ENCODE assay signal across 25 cellular contexts in the genomic region with DNA sequence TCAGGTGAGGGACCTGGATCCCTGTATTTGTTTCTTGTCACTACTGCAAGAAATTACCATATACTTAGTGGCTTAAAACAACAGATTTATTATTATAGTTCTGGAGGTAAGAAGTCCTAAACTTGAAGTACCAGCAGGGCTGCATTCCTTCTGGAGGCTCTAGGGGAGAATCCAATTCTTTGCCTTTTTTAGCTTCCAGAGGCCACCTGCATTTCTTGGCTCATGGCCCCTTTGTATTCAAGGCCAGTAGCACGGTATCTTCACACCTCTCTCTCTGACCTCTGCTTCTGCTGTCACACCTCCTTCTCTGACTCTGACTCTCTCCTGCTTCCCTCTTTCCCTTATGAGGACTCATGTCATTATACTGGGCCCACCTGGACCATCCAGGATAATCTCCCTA. TPM values are rescaled to one million over a fixed set of nuclear protein-coding genes. Genes with fewer than 3 reads are reported as not detected.
"Had no signal": no experiment of that assay in that cellular context is flagged by ENCODE, and none has a peak within 500 bp of the region (broad histone marks: within the 10 kb centered on the region; RNA-seq: fewer than 3 reads in every experiment).

No MANE protein-coding gene starts in this region.

- H3K36me3 Mint-ChIP-seq: naive B cell; stimulated activated effector memory CD8-positive, alpha-beta T cell treated with anti-CD3 and anti-CD28 coated beads, Interleukin-12 subunit alpha, Interleukin-12 subunit beta, amount 100 ng/mL, for 72 hours had no signal

- H3K9me3 Mint-ChIP-seq: naive B cell; nephron; stimulated activated effector memory CD8-positive, alpha-beta T cell treated with anti-CD3 and anti-CD28 coated beads, Interleukin-12 subunit alpha, Interleukin-12 subunit beta, amount 100 ng/mL, for 72 hours had no signal

- H3K4me3 Mint-ChIP-seq: stimulated activated effector memory CD8-positive, alpha-beta T cell treated with anti-CD3 and anti-CD28 coated beads, Interleukin-12 subunit alpha, Interleukin-12 subunit beta, amount 100 ng/mL, for 72 hours had no signal

- H3K4me1 ChIP-seq: vagina had no signal

- H3K27me3 ChIP-seq: pancreas, right lobe of liver, thyroid gland, vagina had no signal

- H3K27ac ChIP-seq: esophagus squamous epithelium, gastroesophageal sphincter, left ventricle myocardium inferior, lower lobe of right lung, pancreas, psoas muscle, right lobe of liver, upper lobe of right lung, vagina had no signal

- ATAC-seq: gastroesophageal sphincter; left cardiac atrium; lower lobe of right lung; pancreas; psoas muscle; right lobe of liver; stimulated activated effector memory CD8-positive, alpha-beta T cell treated with anti-CD3 and anti-CD28 coated beads, Interleukin-12 subunit alpha, Interleukin-12 subunit beta, amount 100 ng/mL, for 72 hours; stimulated activated naive CD8-positive, alpha-beta T cell treated with anti-CD3 and anti-CD28 coated beads, Interleukin-15, Interleukin-2, amounts not matched to agents 100 U/mL and 50 U/mL, for 24 hours; upper lobe of right lung had no signal

- H3K27ac Mint-ChIP-seq: naive B cell; nephron; stimulated activated effector memory CD8-positive, alpha-beta T cell treated with anti-CD3 and anti-CD28 coated beads, Interleukin-12 subunit alpha, Interleukin-12 subunit beta, amount 100 ng/mL, for 72 hours had no signal

- H3K9me3 ChIP-seq: esophagus squamous epithelium, gastroesophageal sphincter, left ventricle myocardium inferior, lower lobe of right lung, pancreas, psoas muscle, right lobe of liver, suprapubic skin, thyroid gland, upper lobe of right lung, vagina had no signal

- H3K4me3 ChIP-seq: esophagus squamous epithelium, gastroesophageal sphincter, left ventricle myocardium inferior, lower lobe of right lung, pancreas, psoas muscle, right lobe of liver, suprapubic skin, thyroid gland, upper lobe of right lung, vagina had no signal

- FAIRE-seq: kidney, pancreas had no signal

- H3K4me1 Mint-ChIP-seq: nephron had no signal

- H3K36me3 ChIP-seq: esophagus squamous epithelium, gastroesophageal sphincter, left ventricle myocardium inferior, lower lobe of right lung, pancreas, right lobe of liver, suprapubic skin, thyroid gland, upper lobe of right lung, vagina had no signal

- DNase-seq: effector memory CD4-positive, alpha-beta T cell; esophagus squamous epithelium; foreskin fibroblast; kidney; left cardiac atrium; left ventricle myocardium inferior; lower lobe of right lung; mesenchymal stem cell; naive B cell; occipital lobe; pancreas; psoas muscle; retina; right lobe of liver; stimulated activated CD4-positive, alpha-beta T cell treated with anti-CD3 and anti-CD28 coated beads, Interleukin-4, amount 100 ng/mL, for 1 hour; stimulated activated CD8-positive, alpha-beta memory T cell treated with anti-CD3 and anti-CD28 coated beads, Interleukin-4, amount 100 ng/mL, for 48 hours; stimulated activated naive CD8-positive, alpha-beta T cell treated with anti-CD3 and anti-CD28 coated beads, Interleukin-15, Interleukin-2, amounts not matched to agents 100 U/mL and 50 U/mL, for 24 hours; upper lobe of right lung had no signal

RNA-seq across cellular contexts. Expression of a gene that starts 9.6 kb away (rescaled TPM):
- total RNA-seq: epithelial cell of proximal tubule, kidney, left cardiac atrium, left ventricle myocardium inferior, lower lobe of right lung, pancreas, psoas muscle, right lobe of liver, thyroid gland, upper lobe of right lung had no signal
- polyA plus RNA-seq: pancreas, psoas muscle had no signal
